In the genomic region with DNA sequence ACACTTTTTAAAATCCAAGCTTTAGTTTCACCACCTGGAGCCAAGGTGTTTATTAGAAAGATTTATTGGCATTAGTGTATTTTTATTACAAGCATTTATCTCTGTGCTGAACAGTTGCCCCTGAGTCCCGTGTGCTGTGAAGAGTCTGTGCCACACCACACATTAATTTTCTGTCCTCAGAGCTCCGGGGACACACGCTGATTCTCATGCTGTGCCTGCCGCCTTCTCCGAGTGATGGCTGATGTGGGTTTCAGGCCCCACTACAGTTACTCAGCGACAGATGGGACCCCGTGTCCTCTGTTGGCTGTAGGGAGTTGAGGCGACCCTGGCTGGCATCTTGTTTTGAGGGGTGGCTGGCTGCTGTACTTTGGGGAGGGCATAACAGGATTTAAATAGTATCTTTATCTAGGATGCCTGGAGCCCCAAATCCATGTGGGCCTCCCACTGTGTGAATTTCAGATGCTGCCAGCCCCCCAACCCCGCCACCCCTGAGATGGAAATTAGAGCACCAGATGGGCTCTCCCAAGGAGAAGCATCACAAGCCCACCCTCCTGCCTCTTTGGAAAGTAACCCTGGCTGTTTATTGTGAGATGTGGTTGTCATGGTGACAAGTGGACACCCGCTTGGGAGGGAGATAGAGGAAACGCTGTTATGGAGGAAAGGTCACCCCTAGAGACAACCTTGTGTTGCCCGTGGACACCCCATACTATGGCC, we compare ENCODE assay signal across 24 cellular contexts.
DNase-seq lines count a peak whose midpoint lies in the region; ATAC-seq and TF ChIP-seq lines count a peak whose summit lies in the region.
"Had no signal": no experiment of that assay in that cellular context is flagged by ENCODE, and none has a peak within 500 bp of the region (broad histone marks: within the 10 kb centered on the region; RNA-seq: fewer than 3 reads in every experiment).

No MANE protein-coding gene starts in this region.

- H3K9me3 ChIP-seq in upper lobe of right lung, result no peaks in the 10 kb centered on the region
- H3K9me3 ChIP-seq: Peyer's patch, thoracic aorta had no signal

- H3K4me3 ChIP-seq in upper lobe of right lung, result no peak overlapping the region
- H3K4me3 ChIP-seq: coronary artery, Peyer's patch, thoracic aorta had no signal

- DNase-seq in NCI-H1417 (lab: John Stamatoyannopoulos, UW), result peak in 2 of 3 experiments; percentile 53 to 82
- no peak for DNase-seq in NCI-H1417 treated with DMSO at 0.1 percent for 48 hours (lab: John Stamatoyannopoulos, UW)
- peak; percentile 66 for DNase-seq in cerebellum (ENCODE audit: low spot score)
- peak; percentile 50 for DNase-seq in midbrain (lab: John Stamatoyannopoulos, UW)
- peak; percentile 46 for DNase-seq in upper lobe of right lung
- DNase-seq in left lobe of liver (ENCODE audit: low spot score), result no peak
- DNase-seq: 8988T; activated CD4-positive, alpha-beta T cell treated with anti-CD3 and anti-CD28 coated beads for 48 hours; CD4-positive, alpha-beta memory T cell; KBM-7; MM.1S; natural killer cell; NCI-H1436 treated with DMSO at 0.1 percent for 48 hours; NCI-H226; Peyer's patch; stimulated activated CD4-positive, alpha-beta T cell treated with anti-CD3 and anti-CD28 coated beads, Interleukin-1b, Interleukin-23, amount 100 ng/mL, for 48 hours; T-helper 17 cell had no signal

- intact Hi-C loops in upper lobe of right lung (cut with DNase I), result no loop called here

- no peaks in the 10 kb centered on the region for H3K27me3 ChIP-seq in upper lobe of right lung
- H3K27me3 ChIP-seq: Peyer's patch had no signal

- H3K36me3 ChIP-seq in upper lobe of right lung, result no peaks in the 10 kb centered on the region
- H3K36me3 ChIP-seq: Peyer's patch, thoracic aorta had no signal

- ATAC-seq in upper lobe of right lung (no peak), HG02840 (IDR thresholded peaks at IDR 0.05; ENCODE audit: low FRiP score, unreplicated experiment) (no peak), left lobe of liver (no peak), GM18517 (IDR thresholded peaks at IDR 0.05; ENCODE audit: unreplicated experiment) (no peak)
- ATAC-seq: activated naive CD4-positive, alpha-beta T cell treated with anti-CD3 and anti-CD28 coated beads, Interleukin-2, amount 50 U/mL, for 72 hours; activated T-helper 17 cell treated with anti-CD3 and anti-CD28 coated beads, Interleukin-2, amount 50 U/mL, for 72 hours; HCT116; natural killer cell; T-helper 17 cell had no signal

- no peak for TF ChIP-seq CTCF in upper lobe of right lung (IDR thresholded peaks at IDR 0.05)

- no peak overlapping the region for H3K27ac ChIP-seq in upper lobe of right lung
- H3K27ac ChIP-seq: coronary artery, Peyer's patch, thoracic aorta had no signal

- H3K4me1 ChIP-seq in upper lobe of right lung, result no peaks in the 10 kb centered on the region
- H3K4me1 ChIP-seq: Peyer's patch had no signal

Comparison
In these comparisons a context has a peak if more than half of its experiments do, and no peak if none do; other contexts are left out.
1. DNase-seq: peak in NCI-H1417 (2 of 3), cerebellum (single experiment), midbrain (single experiment) and upper lobe of right lung (single experiment); none in NCI-H1417 treated with DMSO at 0.1 percent for 48 hours (single experiment) and left lobe of liver (single experiment).